Comparison of ENCODE assay signal across 1 cellular context in genomic region chr19:17328517-17329060, GRCh38.
TF ChIP-seq lines count a peak whose summit lies in the region.

No MANE protein-coding gene starts in this region.

TF ChIP-seq in HEK293, 187 proteins besides CTCF, POLR2A, EP300 and RAD21 (continued from another document and continues in another):
- TF ChIP-seq, protein P1, sequence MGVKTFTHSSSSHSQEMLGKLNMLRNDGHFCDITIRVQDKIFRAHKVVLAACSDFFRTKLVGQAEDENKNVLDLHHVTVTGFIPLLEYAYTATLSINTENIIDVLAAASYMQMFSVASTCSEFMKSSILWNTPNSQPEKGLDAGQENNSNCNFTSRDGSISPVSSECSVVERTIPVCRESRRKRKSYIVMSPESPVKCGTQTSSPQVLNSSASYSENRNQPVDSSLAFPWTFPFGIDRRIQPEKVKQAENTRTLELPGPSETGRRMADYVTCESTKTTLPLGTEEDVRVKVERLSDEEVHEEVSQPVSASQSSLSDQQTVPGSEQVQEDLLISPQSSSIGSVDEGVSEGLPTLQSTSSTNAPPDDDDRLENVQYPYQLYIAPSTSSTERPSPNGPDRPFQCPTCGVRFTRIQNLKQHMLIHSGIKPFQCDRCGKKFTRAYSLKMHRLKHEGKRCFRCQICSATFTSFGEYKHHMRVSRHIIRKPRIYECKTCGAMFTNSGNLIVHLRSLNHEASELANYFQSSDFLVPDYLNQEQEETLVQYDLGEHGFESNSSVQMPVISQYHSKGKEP (tag by site-specific recombination; IDR thresholded peaks at IDR 0.05): no peak
- peak; percentile 51; the same call in 1 of the 2 replicates for TF ChIP-seq GLIS1 (tag by site-specific recombination; IDR thresholded peaks at IDR 0.05)
- TF ChIP-seq, protein P2, sequence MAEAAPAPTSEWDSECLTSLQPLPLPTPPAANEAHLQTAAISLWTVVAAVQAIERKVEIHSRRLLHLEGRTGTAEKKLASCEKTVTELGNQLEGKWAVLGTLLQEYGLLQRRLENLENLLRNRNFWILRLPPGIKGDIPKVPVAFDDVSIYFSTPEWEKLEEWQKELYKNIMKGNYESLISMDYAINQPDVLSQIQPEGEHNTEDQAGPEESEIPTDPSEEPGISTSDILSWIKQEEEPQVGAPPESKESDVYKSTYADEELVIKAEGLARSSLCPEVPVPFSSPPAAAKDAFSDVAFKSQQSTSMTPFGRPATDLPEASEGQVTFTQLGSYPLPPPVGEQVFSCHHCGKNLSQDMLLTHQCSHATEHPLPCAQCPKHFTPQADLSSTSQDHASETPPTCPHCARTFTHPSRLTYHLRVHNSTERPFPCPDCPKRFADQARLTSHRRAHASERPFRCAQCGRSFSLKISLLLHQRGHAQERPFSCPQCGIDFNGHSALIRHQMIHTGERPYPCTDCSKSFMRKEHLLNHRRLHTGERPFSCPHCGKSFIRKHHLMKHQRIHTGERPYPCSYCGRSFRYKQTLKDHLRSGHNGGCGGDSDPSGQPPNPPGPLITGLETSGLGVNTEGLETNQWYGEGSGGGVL (tag by site-specific recombination; IDR thresholded peaks at IDR 0.05): peak; percentile 63
- TF ChIP-seq OSR2 (tag by site-specific recombination; IDR thresholded peaks at IDR 0.05): no peak
- no peak for TF ChIP-seq ZNF514 (tag by site-specific recombination; IDR thresholded peaks at IDR 0.05)
- no peak for TF ChIP-seq ZNF664 (tag by site-specific recombination; IDR thresholded peaks at IDR 0.05)
- no peak for TF ChIP-seq ZFP41 (tag by site-specific recombination; IDR thresholded peaks at IDR 0.05; ENCODE audit: borderline replicate concordance)
- TF ChIP-seq ZFHX2 (tag by site-specific recombination; conservative IDR thresholded peaks at IDR 0.05): peak; percentile 53
- no peak for TF ChIP-seq ZSCAN30 (tag by site-specific recombination; IDR thresholded peaks at IDR 0.05)
- TF ChIP-seq ZNF692 (tag by site-specific recombination; IDR thresholded peaks at IDR 0.05): no peak
- no peak for TF ChIP-seq REPIN1 (tag by site-specific recombination; IDR thresholded peaks at IDR 0.05; ENCODE audit: low read depth)
- TF ChIP-seq ZNF600 (tag by site-specific recombination; IDR thresholded peaks at IDR 0.05): no peak
- peak; percentile 89 for TF ChIP-seq ZNF513 (tag by site-specific recombination; IDR thresholded peaks at IDR 0.05)
- TF ChIP-seq ZNF302 (tag by site-specific recombination; IDR thresholded peaks at IDR 0.05; ENCODE audit: low read depth): no peak
- TF ChIP-seq ZNF449 (tag by site-specific recombination; IDR thresholded peaks at IDR 0.05): no peak
- TF ChIP-seq ZIC2 (tag by site-specific recombination; IDR thresholded peaks at IDR 0.05): no peak
- no peak for TF ChIP-seq ZNF530 (tag by site-specific recombination; IDR thresholded peaks at IDR 0.05; ENCODE audit: low read depth)
- TF ChIP-seq ZBTB48 (tag by site-specific recombination; IDR thresholded peaks at IDR 0.05): no peak
- no peak for TF ChIP-seq ZNF785 (tag by site-specific recombination; IDR thresholded peaks at IDR 0.05)
- TF ChIP-seq ZNF560 (tag by site-specific recombination; IDR thresholded peaks at IDR 0.05; ENCODE audit: borderline replicate concordance): no peak
- no peak for TF ChIP-seq YY1 (tag by site-specific recombination; IDR thresholded peaks at IDR 0.05)
- no peak for TF ChIP-seq ZNF169 (tag by site-specific recombination; IDR thresholded peaks at IDR 0.05)
- TF ChIP-seq, protein P3, sequence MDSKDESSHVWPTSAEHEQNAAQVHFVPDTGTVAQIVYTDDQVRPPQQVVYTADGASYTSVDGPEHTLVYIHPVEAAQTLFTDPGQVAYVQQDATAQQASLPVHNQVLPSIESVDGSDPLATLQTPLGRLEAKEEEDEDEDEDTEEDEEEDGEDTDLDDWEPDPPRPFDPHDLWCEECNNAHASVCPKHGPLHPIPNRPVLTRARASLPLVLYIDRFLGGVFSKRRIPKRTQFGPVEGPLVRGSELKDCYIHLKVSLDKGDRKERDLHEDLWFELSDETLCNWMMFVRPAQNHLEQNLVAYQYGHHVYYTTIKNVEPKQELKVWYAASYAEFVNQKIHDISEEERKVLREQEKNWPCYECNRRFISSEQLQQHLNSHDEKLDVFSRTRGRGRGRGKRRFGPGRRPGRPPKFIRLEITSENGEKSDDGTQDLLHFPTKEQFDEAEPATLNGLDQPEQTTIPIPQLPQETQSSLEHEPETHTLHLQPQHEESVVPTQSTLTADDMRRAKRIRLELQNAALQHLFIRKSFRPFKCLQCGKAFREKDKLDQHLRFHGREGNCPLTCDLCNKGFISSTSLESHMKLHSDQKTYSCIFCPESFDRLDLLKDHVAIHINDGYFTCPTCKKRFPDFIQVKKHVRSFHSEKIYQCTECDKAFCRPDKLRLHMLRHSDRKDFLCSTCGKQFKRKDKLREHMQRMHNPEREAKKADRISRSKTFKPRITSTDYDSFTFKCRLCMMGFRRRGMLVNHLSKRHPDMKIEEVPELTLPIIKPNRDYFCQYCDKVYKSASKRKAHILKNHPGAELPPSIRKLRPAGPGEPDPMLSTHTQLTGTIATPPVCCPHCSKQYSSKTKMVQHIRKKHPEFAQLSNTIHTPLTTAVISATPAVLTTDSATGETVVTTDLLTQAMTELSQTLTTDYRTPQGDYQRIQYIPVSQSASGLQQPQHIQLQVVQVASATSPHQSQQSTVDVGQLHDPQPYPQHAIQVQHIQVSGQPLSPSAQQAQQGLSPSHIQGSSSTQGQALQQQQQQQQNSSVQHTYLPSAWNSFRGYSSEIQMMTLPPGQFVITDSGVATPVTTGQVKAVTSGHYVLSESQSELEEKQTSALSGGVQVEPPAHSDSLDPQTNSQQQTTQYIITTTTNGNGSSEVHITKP (tag by site-specific recombination; IDR thresholded peaks at IDR 0.05): no peak
- 0 out of 2 replicates have a peak, but pooled peaks have one; percentile 5 for TF ChIP-seq ZBTB20 (tag by site-specific recombination; IDR thresholded peaks at IDR 0.05)
- no peak for TF ChIP-seq PRDM4 (tag by site-specific recombination; IDR thresholded peaks at IDR 0.05)
- no peak for TF ChIP-seq ZNF626 (tag by site-specific recombination; IDR thresholded peaks at IDR 0.05)
- TF ChIP-seq ZNF639 (tag by site-specific recombination; IDR thresholded peaks at IDR 0.05): no peak
- TF ChIP-seq SCRT1 (tag by site-specific recombination; IDR thresholded peaks at IDR 0.05; ENCODE audit: borderline replicate concordance): no peak
- no peak for TF ChIP-seq ZNF660 (tag by site-specific recombination; IDR thresholded peaks at IDR 0.05)
- no peak for TF ChIP-seq ZNF777 (tag by site-specific recombination; IDR thresholded peaks at IDR 0.05; ENCODE audit: borderline replicate concordance)
- no peak for TF ChIP-seq ZNF23 (tag by site-specific recombination; IDR thresholded peaks at IDR 0.05; ENCODE audit: borderline replicate concordance)
- no peak for TF ChIP-seq ZNF362 (tag by site-specific recombination; IDR thresholded peaks at IDR 0.05)
- TF ChIP-seq SP7 (tag by site-specific recombination; IDR thresholded peaks at IDR 0.05): no peak
- no peak for TF ChIP-seq ZNF416 (tag by site-specific recombination; IDR thresholded peaks at IDR 0.05)
- TF ChIP-seq ZNF112 (tag by site-specific recombination; IDR thresholded peaks at IDR 0.05): no peak
- TF ChIP-seq ZNF335 (tag by site-specific recombination; conservative IDR thresholded peaks at IDR 0.05): peak; percentile 38; the same call in 1 of the 2 replicates
- TF ChIP-seq SP3 (tag by site-specific recombination; IDR thresholded peaks at IDR 0.05): no peak
- peak; percentile 30; the same call in 1 of the 2 replicates for TF ChIP-seq EGR2 (tag by site-specific recombination; IDR thresholded peaks at IDR 0.05; ENCODE audit: low read depth)
- no peak for TF ChIP-seq ZNF501 (tag by site-specific recombination; IDR thresholded peaks at IDR 0.05)
- no peak for TF ChIP-seq ZNF677 (tag by site-specific recombination; IDR thresholded peaks at IDR 0.05)
- TF ChIP-seq ZEB2 (tag by site-specific recombination; IDR thresholded peaks at IDR 0.05): 0 out of 2 replicates have a peak, but pooled peaks have one; percentile 5
- no peak for TF ChIP-seq ZNF701 (tag by site-specific recombination; IDR thresholded peaks at IDR 0.05)
